Comparison of ENCODE assay signal across 1 cellular context in genomic region chr1:233721003-233721595, GRCh38.
TF ChIP-seq lines count a peak whose summit lies in the region.

No MANE protein-coding gene starts in this region.

TF ChIP-seq in K562, 482 proteins besides CTCF, POLR2A, EP300 and RAD21 (continued from another document):
- TF ChIP-seq CEBPG (CRISPR knock-in tag; IDR thresholded peaks at IDR 0.05) (no peak), CEBPG (tag; conservative IDR thresholded peaks at IDR 0.05 in 1 of 2, IDR thresholded peaks at IDR 0.05 in 1 of 2) (peak in 1 of 2 experiments; percentile 52; a peak in 2 of 4 replicates), NCOA6 (IDR thresholded peaks at IDR 0.05) (no peak), E2F4 (CRISPR knock-in tag; IDR thresholded peaks at IDR 0.05; ENCODE audit: low read depth) (no peak), SRF (CRISPR knock-in tag; IDR thresholded peaks at IDR 0.05) (peak in 1 of 2 experiments; percentile 94; a peak in 2 of 4 replicates), GTF2F1 (IDR thresholded peaks at IDR 0.05; ENCODE audit: low read depth, low read length) (no peak), ARNT (IDR thresholded peaks at IDR 0.05) (no peak), ZNF561 (CRISPR knock-in tag; conservative IDR thresholded peaks at IDR 0.05) (no peak), TFE3 (CRISPR knock-in tag; IDR thresholded peaks at IDR 0.05) (peak; percentile 73)
